ENCODE assay signal across 14 cellular contexts in the genomic region with DNA sequence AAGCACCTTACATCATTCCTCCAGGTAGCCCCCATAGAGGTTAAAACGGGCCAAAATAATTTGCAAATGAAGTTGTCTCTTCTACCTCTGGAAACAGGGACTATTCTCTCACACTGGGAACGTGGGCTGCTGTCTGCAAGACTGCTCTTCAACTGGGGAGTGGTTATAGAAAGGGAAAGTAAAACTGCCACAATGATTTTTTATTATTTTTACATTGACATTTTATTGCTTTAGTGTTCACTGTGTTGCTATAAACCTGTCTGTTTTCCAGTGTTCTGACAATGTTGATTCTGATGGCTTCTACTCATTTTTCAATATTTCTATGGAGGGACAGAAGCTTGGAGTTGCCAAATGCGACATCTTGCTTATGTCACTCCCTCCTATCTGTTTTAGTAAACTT.
"Had no signal": no experiment of that assay in that cellular context is flagged by ENCODE, and none has a peak within 500 bp of the region (broad histone marks: within the 10 kb centered on the region; RNA-seq: fewer than 3 reads in every experiment).

No MANE protein-coding gene starts in this region.

- ATAC-seq: gastroesophageal sphincter; lower lobe of right lung; naive thymus-derived CD8-positive, alpha-beta T cell had no signal

- H3K9me3 ChIP-seq: lower lobe of right lung, neutrophil, ovary had no signal

- H3K36me3 ChIP-seq: esophagus squamous epithelium, gastroesophageal sphincter, left ventricle myocardium inferior, lower lobe of right lung, neutrophil, ovary, right atrium auricular region had no signal

- DNase-seq: esophagus squamous epithelium; foreskin fibroblast; glutamatergic neuron; islet precursor cell; left ventricle myocardium inferior; lower lobe of right lung; naive thymus-derived CD8-positive, alpha-beta T cell; ovary; stimulated activated CD4-positive, alpha-beta T cell treated with anti-CD3 and anti-CD28 coated beads, Interleukin-2, amount 100 ng/mL, for 48 hours; stimulated activated naive CD4-positive, alpha-beta T cell treated with Interleukin-2 at 50 U/mL for 16 hours had no signal

- H3K4me1 ChIP-seq: esophagus squamous epithelium, gastroesophageal sphincter, left ventricle myocardium inferior, lower lobe of right lung, right atrium auricular region had no signal

- H3K4me2 ChIP-seq: smooth muscle cell had no signal

- H3K27ac ChIP-seq: esophagus squamous epithelium, gastroesophageal sphincter, left ventricle myocardium inferior, lower lobe of right lung, neutrophil, ovary, right atrium auricular region had no signal

- H3K4me3 ChIP-seq: esophagus squamous epithelium, gastroesophageal sphincter, left ventricle myocardium inferior, lower lobe of right lung, ovary, right atrium auricular region, smooth muscle cell had no signal

- H3K27me3 ChIP-seq: esophagus squamous epithelium, gastroesophageal sphincter, neutrophil, ovary, right atrium auricular region had no signal
